ENCODE assay signal across 23 cellular contexts in genomic region chr2:127431408-127432023, GRCh38. TPM values are rescaled to one million over a fixed set of nuclear protein-coding genes. Genes with fewer than 3 reads are reported as not detected.
"Had no signal": no experiment of that assay in that cellular context is flagged by ENCODE, and none has a peak within 500 bp of the region (broad histone marks: within the 10 kb centered on the region; RNA-seq: fewer than 3 reads in every experiment).

No MANE protein-coding gene starts in this region.

- H3K4me1 ChIP-seq: body of pancreas, prostate gland, thyroid gland had no signal

- H3K4me1 Mint-ChIP-seq: activated CD4-positive, alpha-beta T cell treated with anti-CD3 and anti-CD28 coated beads, Interleukin-2, amount 10 ng/mL, durations not matched to agents 7 days and 5 days; activated naive CD8-positive, alpha-beta T cell treated with anti-CD3 and anti-CD28 coated beads, Interleukin-2, amount 50 U/mL, for 24 hours; immature natural killer cell; naive thymus-derived CD8-positive, alpha-beta T cell; T-cell had no signal

- H3K36me3 ChIP-seq: cardiac muscle cell, prostate gland, thyroid gland, WERI-Rb-1 had no signal

- H3K27ac ChIP-seq: body of pancreas, cardiac muscle cell, hepatocyte, prostate gland, thyroid gland, WERI-Rb-1 had no signal

- ATAC-seq: activated naive CD8-positive, alpha-beta T cell treated with anti-CD3 and anti-CD28 coated beads, Interleukin-2, amount 50 U/mL, for 24 hours; activated T-cell treated with anti-CD3 and anti-CD28 coated beads, Interleukin-2, amount 50 U/mL, for 4 hours; body of pancreas; left ventricle myocardium superior; naive thymus-derived CD8-positive, alpha-beta T cell; SK-N-SH treated with all-trans-retinoic acid at 6 μM for 48 hours; stimulated activated naive CD8-positive, alpha-beta T cell treated with anti-CD3 and anti-CD28 coated beads, Interleukin-15, Interleukin-2, amounts not matched to agents 100 U/mL and 50 U/mL, for 24 hours; T-cell had no signal

- H3K27me3 Mint-ChIP-seq: activated CD4-positive, alpha-beta T cell treated with anti-CD3 and anti-CD28 coated beads, Interleukin-2, amount 10 ng/mL, durations not matched to agents 7 days and 5 days; activated naive CD8-positive, alpha-beta T cell treated with anti-CD3 and anti-CD28 coated beads, Interleukin-2, amount 50 U/mL, for 24 hours; naive thymus-derived CD8-positive, alpha-beta T cell; T-cell had no signal

- H3K4me3 ChIP-seq: body of pancreas, cardiac muscle cell, hepatocyte, prostate gland, thyroid gland had no signal

- H3K27ac Mint-ChIP-seq: activated CD4-positive, alpha-beta T cell treated with anti-CD3 and anti-CD28 coated beads, Interleukin-2, amount 10 ng/mL, durations not matched to agents 7 days and 5 days; activated naive CD8-positive, alpha-beta T cell treated with anti-CD3 and anti-CD28 coated beads, Interleukin-2, amount 50 U/mL, for 24 hours; naive thymus-derived CD8-positive, alpha-beta T cell; T-cell had no signal

- H3K36me3 Mint-ChIP-seq: T-cell had no signal

- H3K27me3 ChIP-seq: body of pancreas, cardiac muscle cell, hepatocyte, thyroid gland had no signal

- H3K4me3 Mint-ChIP-seq: activated CD4-positive, alpha-beta T cell treated with anti-CD3 and anti-CD28 coated beads, Interleukin-2, amount 10 ng/mL, durations not matched to agents 7 days and 5 days; activated naive CD8-positive, alpha-beta T cell treated with anti-CD3 and anti-CD28 coated beads, Interleukin-2, amount 50 U/mL, for 24 hours; activated T-cell treated with anti-CD3 and anti-CD28 coated beads, Interleukin-2, amount 50 U/mL, for 4 hours; immature natural killer cell; naive thymus-derived CD8-positive, alpha-beta T cell; T-cell had no signal

- H3K9me3 ChIP-seq: body of pancreas, prostate gland, thyroid gland had no signal

- H3K9me3 Mint-ChIP-seq: activated CD4-positive, alpha-beta T cell treated with anti-CD3 and anti-CD28 coated beads, Interleukin-2, amount 10 ng/mL, durations not matched to agents 7 days and 5 days; activated naive CD8-positive, alpha-beta T cell treated with anti-CD3 and anti-CD28 coated beads, Interleukin-2, amount 50 U/mL, for 24 hours; activated T-cell treated with anti-CD3 and anti-CD28 coated beads, Interleukin-2, amount 50 U/mL, for 4 hours; immature natural killer cell; naive thymus-derived CD8-positive, alpha-beta T cell; T-cell had no signal

- DNase-seq: activated CD4-positive, alpha-beta T cell treated with anti-CD3 and anti-CD28 coated beads, Interleukin-2, amount 10 ng/mL, durations not matched to agents 7 days and 5 days; activated CD4-positive, CD25-positive, alpha-beta regulatory T cell treated with anti-CD3 and anti-CD28 coated beads, Interleukin-2, amount 50 U/mL, for 72 hours; activated CD8-positive, alpha-beta memory T cell treated with anti-CD3 and anti-CD28 coated beads, Interleukin-2, amount 50 U/mL, for 4 hours; activated naive CD4-positive, alpha-beta T cell treated with anti-CD3 and anti-CD28 coated beads, Interleukin-2, amount 50 U/mL, for 16 hours; activated naive CD8-positive, alpha-beta T cell treated with anti-CD3 and anti-CD28 coated beads, Interleukin-2, amount 50 U/mL, for 24 hours; activated T-cell treated with anti-CD3 and anti-CD28 coated beads, Interleukin-2, amount 50 U/mL, for 4 hours; body of pancreas; foreskin melanocyte; glutamatergic neuron; immature natural killer cell; left ventricle myocardium superior; stimulated activated CD4-positive, alpha-beta T cell treated with anti-CD3 and anti-CD28 coated beads, Interleukin-4, amount 100 ng/mL, for 24 hours; stimulated activated naive CD8-positive, alpha-beta T cell treated with anti-CD3 and anti-CD28 coated beads, Interleukin-15, Interleukin-2, amounts not matched to agents 100 U/mL and 50 U/mL, for 24 hours; substantia nigra; T-cell; thyroid gland; WERI-Rb-1 had no signal

RNA-seq across cellular contexts. Expression of gene PROC, which starts 13.3 kb away (rescaled TPM):
- total RNA-seq: activated CD4-positive, alpha-beta T cell treated with anti-CD3 and anti-CD28 coated beads, Interleukin-2, amount 10 ng/mL, durations not matched to agents 7 days and 5 days; cardiac muscle cell; left ventricle myocardium superior; naive thymus-derived CD8-positive, alpha-beta T cell; osteoblast; prostate gland; thyroid gland had no signal
